ENCODE assay signal across 9 cellular contexts in genomic region chr14:75539562-75540478, GRCh38. TPM values are rescaled to one million over a fixed set of nuclear protein-coding genes. Genes with fewer than 3 reads are reported as not detected.
DNase-seq lines count a peak whose midpoint lies in the region; ATAC-seq and TF ChIP-seq lines count a peak whose summit lies in the region.
"Had no signal": no experiment of that assay in that cellular context is flagged by ENCODE, and none has a peak within 500 bp of the region (broad histone marks: within the 10 kb centered on the region; RNA-seq: fewer than 3 reads in every experiment).

No MANE protein-coding gene starts in this region.

- TF ChIP-seq POLR2A in lower leg skin (IDR thresholded peaks at IDR 0.05): no peak

- CTCF ChIA-PET in PC-9 (lab: Charles Lee): interaction anchor here (0.6 kb wide), 1 partner anchor 92 kb away, joined by 4 read pairs; no protein-coding TSS in a partner anchor

- no peaks in the 10 kb centered on the region for H4K20me1 ChIP-seq in PC-9 (ENCODE audit: insufficient read depth)

- no TSS peak for BruUV-seq in PC-9 (replicated peaks; lab: Mats Ljungman, UMichigan)

- H3K4me3 ChIP-seq in lower leg skin (ENCODE audit: low read depth, poor library complexity, severe bottlenecking): no peak overlapping the region
- no peak overlapping the region for H3K4me3 ChIP-seq in PC-9

- peak; percentile 41 for DNase-seq in stimulated activated CD4-positive, alpha-beta T cell treated with anti-CD3 and anti-CD28 coated beads, Interleukin-12 subunit alpha, Interleukin-12 subunit beta, amount 100 ng/mL, for 4 hours
- DNase-seq in stimulated activated CD4-positive, alpha-beta T cell treated with anti-CD3 and anti-CD28 coated beads, Interleukin-2, amount 100 ng/mL, for 48 hours: no peak
- DNase-seq in activated effector memory CD4-positive, alpha-beta T cell treated with anti-CD3 and anti-CD28 coated beads, Interleukin-2, amount 50 U/mL, for 16 hours: peak; percentile 86
- DNase-seq in lower leg skin (ENCODE audit: low spot score in 2 of 2) (no peak), NCI-H1048 (lab: John Stamatoyannopoulos, UW) (no peak), PC-9 (no peak), Ammon's horn (ENCODE audit: low spot score) (no peak)

- no peak overlapping the region for H3K27ac ChIP-seq in PC-9

- intact Hi-C loops in lower leg skin (cut with DNase I; ENCODE audit: low total_unique reads) (no loop called here), PC-9 (cut with micrococcal nuclease; ENCODE audit: unreplicated experiment) (no loop called here)

- H3K9me2 ChIP-seq in PC-9 (ENCODE audit: insufficient read depth): 0 out of 2 replicates have a peak, but pooled peaks cover 5% of the 10 kb centered on the region

- POLR2A ChIA-PET in PC-9 (lab: Charles Lee; ENCODE audit: unreplicated experiment): interaction anchor here (0.5 to 0.6 kb wide), 2 partner anchors 116 to 306 kb away, joined by 3 to 6 read pairs; no protein-coding TSS in a partner anchor

- H3K79me2 ChIP-seq in PC-9 (ENCODE audit: low read depth): peaks cover 16% of the 10 kb centered on the region

- WGBS in lower leg skin, 2 donors: 76 to 82% methylated on average over 17 of the region's 17 CpGs

- H3K4me2 ChIP-seq in PC-9: no peak overlapping the region

- peaks cover 42% of the 10 kb centered on the region for H3K4me1 ChIP-seq in PC-9 (replicated peaks; ENCODE audit: insufficient read depth)

- no peak overlapping the region for H2AFZ ChIP-seq in PC-9

- no peak for TF ChIP-seq CTCF in lower leg skin (IDR thresholded peaks at IDR 0.05)
- TF ChIP-seq CTCF in PC-9 (conservative IDR thresholded peaks at IDR 0.05): no peak

- peaks cover 41% of the 10 kb centered on the region for H3F3A ChIP-seq in PC-9 (ENCODE audit: insufficient read depth, low read depth)

- peak; percentile 77 for ATAC-seq in HG03175 (IDR thresholded peaks at IDR 0.05; ENCODE audit: unreplicated experiment)

- H3K27me3 ChIP-seq in PC-9 (ENCODE audit: insufficient read depth, low read depth): no peaks in the 10 kb centered on the region

- peaks cover 7% of the 10 kb centered on the region; the same call in 1 of the 2 replicates for H3K36me3 ChIP-seq in PC-9 (ENCODE audit: low read depth)

- no peaks in the 10 kb centered on the region for H3K9me3 ChIP-seq in PC-9 (ENCODE audit: insufficient read depth, low read depth)

RNA-seq across cellular contexts. Expression of gene BATF, which starts 17.6 kb away (rescaled TPM):
- 1 to 10 TPM; 2.1 to 7.3 (median 4.6) TPM for total RNA-seq in lower leg skin
- 55.7 and 79.0 TPM in 2 replicates for total RNA-seq in PC-9 (2021)
- total RNA-seq: epithelial cell of proximal tubule had no signal

RNA-seq across cellular contexts. Expression of gene FLVCR2, which starts 38.6 kb away (rescaled TPM):
- 10 to 100 TPM; 11.8 to 24.3 (median 16.7) TPM for total RNA-seq in lower leg skin
- total RNA-seq in PC-9 (2021): 12.4 and 35.7 TPM in 2 replicates

Comparison
In these comparisons a context has a peak if more than half of its experiments do, and no peak if none do; other contexts are left out.
1. DNase-seq: peak in stimulated activated CD4-positive, alpha-beta T cell treated with anti-CD3 and anti-CD28 coated beads, Interleukin-12 subunit alpha, Interleukin-12 subunit beta, amount 100 ng/mL, for 4 hours (single experiment) and activated effector memory CD4-positive, alpha-beta T cell treated with anti-CD3 and anti-CD28 coated beads, Interleukin-2, amount 50 U/mL, for 16 hours (single experiment); none in stimulated activated CD4-positive, alpha-beta T cell treated with anti-CD3 and anti-CD28 coated beads, Interleukin-2, amount 100 ng/mL, for 48 hours (0 of 2), lower leg skin (0 of 2), NCI-H1048 (single experiment), PC-9 (0 of 2) and Ammon's horn (single experiment).